1 cellular context compared by ENCODE assay signal in the genomic region with DNA sequence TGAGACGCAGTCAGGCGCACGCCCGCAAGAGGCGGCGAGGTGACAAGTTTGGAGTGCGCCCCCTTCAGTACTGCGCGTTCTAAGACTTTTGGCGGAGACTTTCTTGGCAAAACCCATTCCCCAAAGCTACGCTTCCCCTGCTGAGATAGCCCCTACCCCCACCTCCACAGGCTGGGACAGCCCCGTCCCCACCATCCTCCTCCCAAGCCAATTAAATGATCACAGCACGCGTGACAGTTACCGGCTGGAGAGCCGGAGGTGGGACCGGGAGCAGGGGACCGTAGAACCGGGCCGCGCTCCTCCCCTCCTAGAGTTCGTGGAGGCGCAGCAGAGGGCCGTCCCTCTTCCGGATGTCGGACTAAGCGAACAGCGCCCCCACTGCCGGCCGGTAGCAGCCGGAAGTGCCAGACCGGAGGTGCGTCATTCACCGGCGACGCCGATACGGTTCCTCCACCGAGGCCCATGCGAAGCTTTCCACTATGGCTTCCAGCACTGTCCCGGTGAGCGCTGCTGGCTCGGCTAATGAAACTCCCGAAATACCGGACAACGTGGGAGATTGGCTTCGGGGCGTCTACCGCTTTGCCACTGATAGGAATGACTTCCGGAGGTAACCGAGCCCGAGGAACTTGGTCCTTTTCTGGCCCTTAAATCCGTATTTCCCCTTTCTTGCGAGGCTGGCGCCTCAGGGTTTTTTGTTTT.
TF ChIP-seq lines count a peak whose summit lies in the region.

A gene (plus strand): TSS at position 476 of the 699 bp plus-strand sequence. CDS start 4 bp downstream, at position 480.

TF ChIP-seq in HepG2, 621 proteins besides CTCF, POLR2A, EP300 and RAD21 (continued from another document and continues in another):
- TF ChIP-seq, protein P1, sequence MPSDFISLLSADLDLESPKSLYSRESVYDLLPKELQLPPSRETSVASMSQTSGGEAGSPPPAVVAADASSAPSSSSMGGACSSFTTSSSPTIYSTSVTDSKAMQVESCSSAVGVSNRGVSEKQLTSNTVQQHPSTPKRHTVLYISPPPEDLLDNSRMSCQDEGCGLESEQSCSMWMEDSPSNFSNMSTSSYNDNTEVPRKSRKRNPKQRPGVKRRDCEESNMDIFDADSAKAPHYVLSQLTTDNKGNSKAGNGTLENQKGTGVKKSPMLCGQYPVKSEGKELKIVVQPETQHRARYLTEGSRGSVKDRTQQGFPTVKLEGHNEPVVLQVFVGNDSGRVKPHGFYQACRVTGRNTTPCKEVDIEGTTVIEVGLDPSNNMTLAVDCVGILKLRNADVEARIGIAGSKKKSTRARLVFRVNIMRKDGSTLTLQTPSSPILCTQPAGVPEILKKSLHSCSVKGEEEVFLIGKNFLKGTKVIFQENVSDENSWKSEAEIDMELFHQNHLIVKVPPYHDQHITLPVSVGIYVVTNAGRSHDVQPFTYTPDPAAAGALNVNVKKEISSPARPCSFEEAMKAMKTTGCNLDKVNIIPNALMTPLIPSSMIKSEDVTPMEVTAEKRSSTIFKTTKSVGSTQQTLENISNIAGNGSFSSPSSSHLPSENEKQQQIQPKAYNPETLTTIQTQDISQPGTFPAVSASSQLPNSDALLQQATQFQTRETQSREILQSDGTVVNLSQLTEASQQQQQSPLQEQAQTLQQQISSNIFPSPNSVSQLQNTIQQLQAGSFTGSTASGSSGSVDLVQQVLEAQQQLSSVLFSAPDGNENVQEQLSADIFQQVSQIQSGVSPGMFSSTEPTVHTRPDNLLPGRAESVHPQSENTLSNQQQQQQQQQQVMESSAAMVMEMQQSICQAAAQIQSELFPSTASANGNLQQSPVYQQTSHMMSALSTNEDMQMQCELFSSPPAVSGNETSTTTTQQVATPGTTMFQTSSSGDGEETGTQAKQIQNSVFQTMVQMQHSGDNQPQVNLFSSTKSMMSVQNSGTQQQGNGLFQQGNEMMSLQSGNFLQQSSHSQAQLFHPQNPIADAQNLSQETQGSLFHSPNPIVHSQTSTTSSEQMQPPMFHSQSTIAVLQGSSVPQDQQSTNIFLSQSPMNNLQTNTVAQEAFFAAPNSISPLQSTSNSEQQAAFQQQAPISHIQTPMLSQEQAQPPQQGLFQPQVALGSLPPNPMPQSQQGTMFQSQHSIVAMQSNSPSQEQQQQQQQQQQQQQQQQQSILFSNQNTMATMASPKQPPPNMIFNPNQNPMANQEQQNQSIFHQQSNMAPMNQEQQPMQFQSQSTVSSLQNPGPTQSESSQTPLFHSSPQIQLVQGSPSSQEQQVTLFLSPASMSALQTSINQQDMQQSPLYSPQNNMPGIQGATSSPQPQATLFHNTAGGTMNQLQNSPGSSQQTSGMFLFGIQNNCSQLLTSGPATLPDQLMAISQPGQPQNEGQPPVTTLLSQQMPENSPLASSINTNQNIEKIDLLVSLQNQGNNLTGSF (CRISPR knock-in tag; IDR thresholded peaks at IDR 0.05): peak; percentile 58; the same call in 1 of the 2 replicates
- TF ChIP-seq, protein P2, sequence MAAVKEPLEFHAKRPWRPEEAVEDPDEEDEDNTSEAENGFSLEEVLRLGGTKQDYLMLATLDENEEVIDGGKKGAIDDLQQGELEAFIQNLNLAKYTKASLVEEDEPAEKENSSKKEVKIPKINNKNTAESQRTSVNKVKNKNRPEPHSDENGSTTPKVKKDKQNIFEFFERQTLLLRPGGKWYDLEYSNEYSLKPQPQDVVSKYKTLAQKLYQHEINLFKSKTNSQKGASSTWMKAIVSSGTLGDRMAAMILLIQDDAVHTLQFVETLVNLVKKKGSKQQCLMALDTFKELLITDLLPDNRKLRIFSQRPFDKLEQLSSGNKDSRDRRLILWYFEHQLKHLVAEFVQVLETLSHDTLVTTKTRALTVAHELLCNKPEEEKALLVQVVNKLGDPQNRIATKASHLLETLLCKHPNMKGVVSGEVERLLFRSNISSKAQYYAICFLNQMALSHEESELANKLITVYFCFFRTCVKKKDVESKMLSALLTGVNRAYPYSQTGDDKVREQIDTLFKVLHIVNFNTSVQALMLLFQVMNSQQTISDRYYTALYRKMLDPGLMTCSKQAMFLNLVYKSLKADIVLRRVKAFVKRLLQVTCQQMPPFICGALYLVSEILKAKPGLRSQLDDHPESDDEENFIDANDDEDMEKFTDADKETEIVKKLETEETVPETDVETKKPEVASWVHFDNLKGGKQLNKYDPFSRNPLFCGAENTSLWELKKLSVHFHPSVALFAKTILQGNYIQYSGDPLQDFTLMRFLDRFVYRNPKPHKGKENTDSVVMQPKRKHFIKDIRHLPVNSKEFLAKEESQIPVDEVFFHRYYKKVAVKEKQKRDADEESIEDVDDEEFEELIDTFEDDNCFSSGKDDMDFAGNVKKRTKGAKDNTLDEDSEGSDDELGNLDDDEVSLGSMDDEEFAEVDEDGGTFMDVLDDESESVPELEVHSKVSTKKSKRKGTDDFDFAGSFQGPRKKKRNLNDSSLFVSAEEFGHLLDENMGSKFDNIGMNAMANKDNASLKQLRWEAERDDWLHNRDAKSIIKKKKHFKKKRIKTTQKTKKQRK (IDR thresholded peaks at IDR 0.05; ENCODE audit: low read length): no peak
- TF ChIP-seq, protein P3, sequence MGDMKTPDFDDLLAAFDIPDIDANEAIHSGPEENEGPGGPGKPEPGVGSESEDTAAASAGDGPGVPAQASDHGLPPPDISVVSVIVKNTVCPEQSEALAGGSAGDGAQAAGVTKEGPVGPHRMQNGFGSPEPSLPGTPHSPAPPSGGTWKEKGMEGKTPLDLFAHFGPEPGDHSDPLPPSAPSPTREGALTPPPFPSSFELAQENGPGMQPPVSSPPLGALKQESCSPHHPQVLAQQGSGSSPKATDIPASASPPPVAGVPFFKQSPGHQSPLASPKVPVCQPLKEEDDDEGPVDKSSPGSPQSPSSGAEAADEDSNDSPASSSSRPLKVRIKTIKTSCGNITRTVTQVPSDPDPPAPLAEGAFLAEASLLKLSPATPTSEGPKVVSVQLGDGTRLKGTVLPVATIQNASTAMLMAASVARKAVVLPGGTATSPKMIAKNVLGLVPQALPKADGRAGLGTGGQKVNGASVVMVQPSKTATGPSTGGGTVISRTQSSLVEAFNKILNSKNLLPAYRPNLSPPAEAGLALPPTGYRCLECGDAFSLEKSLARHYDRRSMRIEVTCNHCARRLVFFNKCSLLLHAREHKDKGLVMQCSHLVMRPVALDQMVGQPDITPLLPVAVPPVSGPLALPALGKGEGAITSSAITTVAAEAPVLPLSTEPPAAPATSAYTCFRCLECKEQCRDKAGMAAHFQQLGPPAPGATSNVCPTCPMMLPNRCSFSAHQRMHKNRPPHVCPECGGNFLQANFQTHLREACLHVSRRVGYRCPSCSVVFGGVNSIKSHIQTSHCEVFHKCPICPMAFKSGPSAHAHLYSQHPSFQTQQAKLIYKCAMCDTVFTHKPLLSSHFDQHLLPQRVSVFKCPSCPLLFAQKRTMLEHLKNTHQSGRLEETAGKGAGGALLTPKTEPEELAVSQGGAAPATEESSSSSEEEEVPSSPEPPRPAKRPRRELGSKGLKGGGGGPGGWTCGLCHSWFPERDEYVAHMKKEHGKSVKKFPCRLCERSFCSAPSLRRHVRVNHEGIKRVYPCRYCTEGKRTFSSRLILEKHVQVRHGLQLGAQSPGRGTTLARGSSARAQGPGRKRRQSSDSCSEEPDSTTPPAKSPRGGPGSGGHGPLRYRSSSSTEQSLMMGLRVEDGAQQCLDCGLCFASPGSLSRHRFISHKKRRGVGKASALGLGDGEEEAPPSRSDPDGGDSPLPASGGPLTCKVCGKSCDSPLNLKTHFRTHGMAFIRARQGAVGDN (CRISPR knock-in tag; IDR thresholded peaks at IDR 0.05): peak; percentile 85
- TF ChIP-seq NAIF1 (CRISPR knock-in tag; IDR thresholded peaks at IDR 0.05; ENCODE audit: borderline replicate concordance) (peak; percentile 90; the same call in 1 of the 2 replicates), FOXA1 (IDR thresholded peaks at IDR 0.05) (no peak), FOXA1 (CRISPR knock-in tag; IDR thresholded peaks at IDR 0.05) (0 out of 2 replicates have a peak, but pooled peaks have one; percentile 31), TGIF2 (CRISPR knock-in tag; IDR thresholded peaks at IDR 0.05) (peak; percentile 90), ZNF44 (CRISPR knock-in tag; IDR thresholded peaks at IDR 0.05) (no peak), ARNTL (CRISPR knock-in tag; IDR thresholded peaks at IDR 0.05) (no peak; the same call in 1 of the 2 replicates), ZNF570 (CRISPR knock-in tag; IDR thresholded peaks at IDR 0.05; ENCODE audit: borderline replicate concordance) (0 out of 2 replicates have a peak, but pooled peaks have one; percentile 48), ZFX (CRISPR knock-in tag; IDR thresholded peaks at IDR 0.05; ENCODE audit: low read depth) (peak; percentile 96), FOSL1 (CRISPR knock-in tag; IDR thresholded peaks at IDR 0.05; ENCODE audit: borderline replicate concordance) (no peak), THAP11 (CRISPR knock-in tag; IDR thresholded peaks at IDR 0.05) (peak; percentile 97), CHD4 (IDR thresholded peaks at IDR 0.05; ENCODE audit: borderline replicate concordance, low read length) (no peak), KLF11 (CRISPR knock-in tag; IDR thresholded peaks at IDR 0.05) (peak; percentile 74; the same call in 1 of the 2 replicates), ZNF33A (CRISPR knock-in tag; IDR thresholded peaks at IDR 0.05; ENCODE audit: borderline replicate concordance) (peak; percentile 80; the same call in 1 of the 2 replicates), GTF2F1 (IDR thresholded peaks at IDR 0.05; ENCODE audit: low read length) (no peak; the same call in 1 of the 2 replicates), HMG20B (CRISPR knock-in tag; conservative IDR thresholded peaks at IDR 0.05) (peak; percentile 69), ZNF780A (CRISPR knock-in tag; IDR thresholded peaks at IDR 0.05) (no peak), ZNF761 (CRISPR knock-in tag; conservative IDR thresholded peaks at IDR 0.05) (0 out of 2 replicates have a peak, but pooled peaks have one; percentile 54), SOX13 (IDR thresholded peaks at IDR 0.05) (no peak), SOX13 (CRISPR knock-in tag; conservative IDR thresholded peaks at IDR 0.05 in 1 of 2, IDR thresholded peaks at IDR 0.05 in 1 of 2) (peak in 1 of 2 experiments; percentile 68; a peak in 3 of 4 replicates)
- TF ChIP-seq, protein P4, sequence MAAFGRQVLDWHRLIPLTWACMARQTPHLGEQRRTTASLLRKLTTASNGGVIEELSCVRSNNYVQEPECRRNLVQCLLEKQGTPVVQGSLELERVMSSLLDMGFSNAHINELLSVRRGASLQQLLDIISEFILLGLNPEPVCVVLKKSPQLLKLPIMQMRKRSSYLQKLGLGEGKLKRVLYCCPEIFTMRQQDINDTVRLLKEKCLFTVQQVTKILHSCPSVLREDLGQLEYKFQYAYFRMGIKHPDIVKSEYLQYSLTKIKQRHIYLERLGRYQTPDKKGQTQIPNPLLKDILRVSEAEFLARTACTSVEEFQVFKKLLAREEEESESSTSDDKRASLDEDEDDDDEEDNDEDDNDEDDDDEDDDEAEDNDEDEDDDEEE (CRISPR knock-in tag; IDR thresholded peaks at IDR 0.05): 0 out of 2 replicates have a peak, but pooled peaks have one; percentile 8
- TF ChIP-seq, protein P5, sequence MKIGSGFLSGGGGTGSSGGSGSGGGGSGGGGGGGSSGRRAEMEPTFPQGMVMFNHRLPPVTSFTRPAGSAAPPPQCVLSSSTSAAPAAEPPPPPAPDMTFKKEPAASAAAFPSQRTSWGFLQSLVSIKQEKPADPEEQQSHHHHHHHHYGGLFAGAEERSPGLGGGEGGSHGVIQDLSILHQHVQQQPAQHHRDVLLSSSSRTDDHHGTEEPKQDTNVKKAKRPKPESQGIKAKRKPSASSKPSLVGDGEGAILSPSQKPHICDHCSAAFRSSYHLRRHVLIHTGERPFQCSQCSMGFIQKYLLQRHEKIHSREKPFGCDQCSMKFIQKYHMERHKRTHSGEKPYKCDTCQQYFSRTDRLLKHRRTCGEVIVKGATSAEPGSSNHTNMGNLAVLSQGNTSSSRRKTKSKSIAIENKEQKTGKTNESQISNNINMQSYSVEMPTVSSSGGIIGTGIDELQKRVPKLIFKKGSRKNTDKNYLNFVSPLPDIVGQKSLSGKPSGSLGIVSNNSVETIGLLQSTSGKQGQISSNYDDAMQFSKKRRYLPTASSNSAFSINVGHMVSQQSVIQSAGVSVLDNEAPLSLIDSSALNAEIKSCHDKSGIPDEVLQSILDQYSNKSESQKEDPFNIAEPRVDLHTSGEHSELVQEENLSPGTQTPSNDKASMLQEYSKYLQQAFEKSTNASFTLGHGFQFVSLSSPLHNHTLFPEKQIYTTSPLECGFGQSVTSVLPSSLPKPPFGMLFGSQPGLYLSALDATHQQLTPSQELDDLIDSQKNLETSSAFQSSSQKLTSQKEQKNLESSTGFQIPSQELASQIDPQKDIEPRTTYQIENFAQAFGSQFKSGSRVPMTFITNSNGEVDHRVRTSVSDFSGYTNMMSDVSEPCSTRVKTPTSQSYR (CRISPR knock-in tag; IDR thresholded peaks at IDR 0.05; ENCODE audit: borderline replicate concordance): 0 out of 2 replicates have a peak, but pooled peaks have one; percentile 23
- TF ChIP-seq, protein P6, sequence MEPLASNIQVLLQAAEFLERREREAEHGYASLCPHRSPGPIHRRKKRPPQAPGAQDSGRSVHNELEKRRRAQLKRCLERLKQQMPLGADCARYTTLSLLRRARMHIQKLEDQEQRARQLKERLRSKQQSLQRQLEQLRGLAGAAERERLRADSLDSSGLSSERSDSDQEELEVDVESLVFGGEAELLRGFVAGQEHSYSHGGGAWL (CRISPR knock-in tag; IDR thresholded peaks at IDR 0.05): peak; percentile 97
- TF ChIP-seq, protein P7, sequence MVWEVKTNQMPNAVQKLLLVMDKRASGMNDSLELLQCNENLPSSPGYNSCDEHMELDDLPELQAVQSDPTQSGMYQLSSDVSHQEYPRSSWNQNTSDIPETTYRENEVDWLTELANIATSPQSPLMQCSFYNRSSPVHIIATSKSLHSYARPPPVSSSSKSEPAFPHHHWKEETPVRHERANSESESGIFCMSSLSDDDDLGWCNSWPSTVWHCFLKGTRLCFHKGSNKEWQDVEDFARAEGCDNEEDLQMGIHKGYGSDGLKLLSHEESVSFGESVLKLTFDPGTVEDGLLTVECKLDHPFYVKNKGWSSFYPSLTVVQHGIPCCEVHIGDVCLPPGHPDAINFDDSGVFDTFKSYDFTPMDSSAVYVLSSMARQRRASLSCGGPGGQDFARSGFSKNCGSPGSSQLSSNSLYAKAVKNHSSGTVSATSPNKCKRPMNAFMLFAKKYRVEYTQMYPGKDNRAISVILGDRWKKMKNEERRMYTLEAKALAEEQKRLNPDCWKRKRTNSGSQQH (CRISPR knock-in tag; IDR thresholded peaks at IDR 0.05; ENCODE audit: low read depth): no peak
- TF ChIP-seq, protein P8, sequence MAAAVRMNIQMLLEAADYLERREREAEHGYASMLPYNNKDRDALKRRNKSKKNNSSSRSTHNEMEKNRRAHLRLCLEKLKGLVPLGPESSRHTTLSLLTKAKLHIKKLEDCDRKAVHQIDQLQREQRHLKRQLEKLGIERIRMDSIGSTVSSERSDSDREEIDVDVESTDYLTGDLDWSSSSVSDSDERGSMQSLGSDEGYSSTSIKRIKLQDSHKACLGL (CRISPR knock-in tag; IDR thresholded peaks at IDR 0.05): peak; percentile 82; the same call in 1 of the 2 replicates
- TF ChIP-seq, protein P9, sequence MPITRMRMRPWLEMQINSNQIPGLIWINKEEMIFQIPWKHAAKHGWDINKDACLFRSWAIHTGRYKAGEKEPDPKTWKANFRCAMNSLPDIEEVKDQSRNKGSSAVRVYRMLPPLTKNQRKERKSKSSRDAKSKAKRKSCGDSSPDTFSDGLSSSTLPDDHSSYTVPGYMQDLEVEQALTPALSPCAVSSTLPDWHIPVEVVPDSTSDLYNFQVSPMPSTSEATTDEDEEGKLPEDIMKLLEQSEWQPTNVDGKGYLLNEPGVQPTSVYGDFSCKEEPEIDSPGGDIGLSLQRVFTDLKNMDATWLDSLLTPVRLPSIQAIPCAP (CRISPR knock-in tag; IDR thresholded peaks at IDR 0.05; ENCODE audit: low read depth): no peak
- TF ChIP-seq, protein P10, sequence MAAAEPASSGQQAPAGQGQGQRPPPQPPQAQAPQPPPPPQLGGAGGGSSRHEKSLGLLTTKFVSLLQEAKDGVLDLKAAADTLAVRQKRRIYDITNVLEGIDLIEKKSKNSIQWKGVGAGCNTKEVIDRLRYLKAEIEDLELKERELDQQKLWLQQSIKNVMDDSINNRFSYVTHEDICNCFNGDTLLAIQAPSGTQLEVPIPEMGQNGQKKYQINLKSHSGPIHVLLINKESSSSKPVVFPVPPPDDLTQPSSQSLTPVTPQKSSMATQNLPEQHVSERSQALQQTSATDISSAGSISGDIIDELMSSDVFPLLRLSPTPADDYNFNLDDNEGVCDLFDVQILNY (CRISPR knock-in tag; conservative IDR thresholded peaks at IDR 0.05): 0 out of 2 replicates have a peak, but pooled peaks have one; percentile 46
